9 cellular contexts compared by ENCODE assay signal in genomic region chr10:7480742-7481381, GRCh38.
DNase-seq lines count a peak whose midpoint lies in the region; ATAC-seq, FAIRE-seq and TF ChIP-seq lines count a peak whose summit lies in the region.
"Had no signal": no experiment of that assay in that cellular context is flagged by ENCODE, and none has a peak within 500 bp of the region (broad histone marks: within the 10 kb centered on the region; RNA-seq: fewer than 3 reads in every experiment).

No MANE protein-coding gene starts in this region.

- no peak for TF ChIP-seq CTCF in SU-DHL-6 (IDR thresholded peaks at IDR 0.05; ENCODE audit: insufficient read depth, low read length, poor library complexity, severe bottlenecking)

- H4K20me1 ChIP-seq in SU-DHL-6 (ENCODE audit: low read depth, low read length): no peaks in the 10 kb centered on the region

- no peaks in the 10 kb centered on the region for H3K27me3 Mint-ChIP-seq in activated CD4-positive, alpha-beta T cell treated with anti-CD3 and anti-CD28 coated beads, Interleukin-2, amount 10 ng/mL, durations not matched to agents 24 days and 14 days

- H3K4me3 Mint-ChIP-seq in activated CD4-positive, alpha-beta T cell treated with anti-CD3 and anti-CD28 coated beads, Interleukin-2, amount 10 ng/mL, durations not matched to agents 24 days and 14 days: peak overlapping the region; percentile 38
- H3K4me3 Mint-ChIP-seq in stimulated activated effector memory CD8-positive, alpha-beta T cell treated with anti-CD3 and anti-CD28 coated beads, Interleukin-12 subunit alpha, Interleukin-12 subunit beta, amount 100 ng/mL, for 72 hours: peak overlapping the region; percentile 40

- H3K9me3 ChIP-seq in SU-DHL-6 (ENCODE audit: insufficient read depth, low read length): no peaks in the 10 kb centered on the region

- no peak overlapping the region for H2AFZ ChIP-seq in SU-DHL-6 (ENCODE audit: low read depth, low read length, severe bottlenecking)

- H3K9me2 ChIP-seq in SU-DHL-6 (replicated peaks; ENCODE audit: insufficient read depth, low read length): no peaks in the 10 kb centered on the region

- peaks cover 72% of the 10 kb centered on the region for H3F3A ChIP-seq in SU-DHL-6 (ENCODE audit: insufficient read depth)

- FAIRE-seq in urothelium cell line (lab: Jason Lieb, UNC): no peak

- intact Hi-C loops in activated CD4-positive, alpha-beta T cell treated with anti-CD3 and anti-CD28 coated beads, Interleukin-2, amount 10 ng/mL, durations not matched to agents 24 days and 14 days (cut with micrococcal nuclease): no loop called here

- peak overlapping the region; percentile 95 for H3K27ac ChIP-seq in SU-DHL-6 (ENCODE audit: low read depth, low read length)

- H3K9me3 Mint-ChIP-seq in activated CD4-positive, alpha-beta T cell treated with anti-CD3 and anti-CD28 coated beads, Interleukin-2, amount 10 ng/mL, durations not matched to agents 24 days and 14 days: no peaks in the 10 kb centered on the region
- H3K9me3 Mint-ChIP-seq in stimulated activated effector memory CD8-positive, alpha-beta T cell treated with anti-CD3 and anti-CD28 coated beads, Interleukin-12 subunit alpha, Interleukin-12 subunit beta, amount 100 ng/mL, for 72 hours: peaks cover 4% of the 10 kb centered on the region

- H3K4me2 ChIP-seq in SU-DHL-6 (ENCODE audit: low read depth, low read length, poor library complexity, severe bottlenecking): peak overlapping the region; percentile 70

- no peaks in the 10 kb centered on the region for H3K36me3 Mint-ChIP-seq in activated CD4-positive, alpha-beta T cell treated with anti-CD3 and anti-CD28 coated beads, Interleukin-2, amount 10 ng/mL, durations not matched to agents 24 days and 14 days (ENCODE audit: low read depth)
- no peaks in the 10 kb centered on the region for H3K36me3 Mint-ChIP-seq in stimulated activated effector memory CD8-positive, alpha-beta T cell treated with anti-CD3 and anti-CD28 coated beads, Interleukin-12 subunit alpha, Interleukin-12 subunit beta, amount 100 ng/mL, for 72 hours

- H3K4me1 Mint-ChIP-seq in activated CD4-positive, alpha-beta T cell treated with anti-CD3 and anti-CD28 coated beads, Interleukin-2, amount 10 ng/mL, durations not matched to agents 24 days and 14 days: peaks cover 64% of the 10 kb centered on the region
- peaks cover 75% of the 10 kb centered on the region for H3K4me1 Mint-ChIP-seq in stimulated activated effector memory CD8-positive, alpha-beta T cell treated with anti-CD3 and anti-CD28 coated beads, Interleukin-12 subunit alpha, Interleukin-12 subunit beta, amount 100 ng/mL, for 72 hours

- H3K4me3 ChIP-seq in SU-DHL-6 (ENCODE audit: insufficient read depth, low read length, poor library complexity, severe bottlenecking): peak overlapping the region; percentile 3

- no peak for DNase-seq in activated CD4-positive, alpha-beta T cell treated with anti-CD3 and anti-CD28 coated beads, Interleukin-2, amount 10 ng/mL, durations not matched to agents 24 days and 14 days
- no peak for DNase-seq in activated CD4-positive, alpha-beta T cell treated with anti-CD3 and anti-CD28 coated beads for 4 hours
- DNase-seq in stimulated activated effector memory CD8-positive, alpha-beta T cell treated with anti-CD3 and anti-CD28 coated beads, Interleukin-12 subunit alpha, Interleukin-12 subunit beta, amount 100 ng/mL, for 72 hours (ENCODE audit: low spot score in 2 of 2): no peak
- DNase-seq in 8988T (no peak), urothelium cell line (ENCODE audit: low spot score) (no peak), HuH-7.5 (ENCODE audit: low spot score) (no peak)
- DNase-seq: mesenchymal stem cell had no signal

- no peaks in the 10 kb centered on the region for H3K79me2 ChIP-seq in SU-DHL-6 (ENCODE audit: insufficient read depth, low read length)

- no peaks in the 10 kb centered on the region for H3K27me3 ChIP-seq in SU-DHL-6 (ENCODE audit: low read length)

- peak overlapping the region; percentile 38 for H3K9ac ChIP-seq in SU-DHL-6 (ENCODE audit: low read length)

- H3K36me3 ChIP-seq in SU-DHL-6 (ENCODE audit: low read length): no peaks in the 10 kb centered on the region

- peak; percentile 39 for ATAC-seq in HG02678 (IDR thresholded peaks at IDR 0.05; ENCODE audit: unreplicated experiment)
- ATAC-seq in stimulated activated effector memory CD8-positive, alpha-beta T cell treated with anti-CD3 and anti-CD28 coated beads, Interleukin-12 subunit alpha, Interleukin-12 subunit beta, amount 100 ng/mL, for 72 hours: no peak

- H3K27ac Mint-ChIP-seq in activated CD4-positive, alpha-beta T cell treated with anti-CD3 and anti-CD28 coated beads, Interleukin-2, amount 10 ng/mL, durations not matched to agents 24 days and 14 days: peak overlapping the region; percentile 16
- H3K27ac Mint-ChIP-seq in stimulated activated effector memory CD8-positive, alpha-beta T cell treated with anti-CD3 and anti-CD28 coated beads, Interleukin-12 subunit alpha, Interleukin-12 subunit beta, amount 100 ng/mL, for 72 hours: peak overlapping the region; percentile 95
